24 cellular contexts compared by ENCODE assay signal in the genomic region with DNA sequence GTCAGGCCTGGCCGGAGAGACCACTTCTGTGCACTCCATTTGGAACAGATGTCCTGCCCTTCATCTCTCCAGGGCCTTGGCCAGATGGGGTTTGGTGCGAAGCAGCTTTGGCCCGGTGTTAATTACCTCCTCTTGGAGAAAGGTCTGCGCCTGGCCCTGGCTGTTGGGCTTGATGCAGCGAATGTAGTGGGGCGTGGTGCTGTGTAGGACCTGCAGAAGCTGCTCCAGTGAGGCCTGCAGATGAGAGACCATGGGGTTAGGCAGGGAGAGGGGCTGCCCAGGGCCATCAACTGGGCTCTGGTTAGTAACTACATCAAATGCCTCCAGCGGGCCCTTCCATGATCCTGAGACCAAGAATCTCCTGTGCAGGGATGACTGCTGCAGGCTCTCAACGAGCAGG.
"Had no signal": no experiment of that assay in that cellular context is flagged by ENCODE, and none has a peak within 500 bp of the region (broad histone marks: within the 10 kb centered on the region; RNA-seq: fewer than 3 reads in every experiment).

No MANE protein-coding gene starts in this region.

- H3K4me3 ChIP-seq: esophagus muscularis mucosa, heart right ventricle, left ventricle myocardium inferior, lung, mucosa of descending colon, spleen, testis, transverse colon had no signal

- H3K9me3 ChIP-seq: esophagus muscularis mucosa, heart right ventricle, left ventricle myocardium inferior, mucosa of descending colon, spleen, testis, transverse colon had no signal

- ATAC-seq: activated CD8-positive, alpha-beta T cell treated with anti-CD3 and anti-CD28 coated beads for 36 hours; activated naive CD8-positive, alpha-beta T cell treated with anti-CD3 and anti-CD28 coated beads, Interleukin-2, amount 50 U/mL, for 24 hours; foreskin keratinocyte; heart right ventricle; mucosa of descending colon; natural killer cell treated with Interleukin-12 subunit alpha and Interleukin-12 subunit beta and Interleukin-15 and Interleukin-18, amount 100 ng/mL, for 72 hours; right cardiac atrium; stimulated activated naive CD8-positive, alpha-beta T cell treated with anti-CD3 and anti-CD28 coated beads, Interleukin-15, Interleukin-2, amounts not matched to agents 100 U/mL and 50 U/mL, for 24 hours had no signal

- DNase-seq: activated CD4-positive, alpha-beta T cell treated with anti-CD3 and anti-CD28 coated beads, Interleukin-2, amount 50 U/mL, for 1 hour; activated CD8-positive, alpha-beta T cell treated with anti-CD3 and anti-CD28 coated beads for 36 hours; activated naive CD8-positive, alpha-beta T cell treated with anti-CD3 and anti-CD28 coated beads, Interleukin-2, amount 50 U/mL, for 24 hours; activated T-cell treated with anti-CD3 and anti-CD28 coated beads for 4 hours; amygdala; caudate nucleus; foreskin keratinocyte; heart right ventricle; left ventricle myocardium inferior; mesendoderm; mucosa of descending colon; posterior cingulate gyrus; right cardiac atrium; spleen; stimulated activated naive CD8-positive, alpha-beta T cell treated with anti-CD3 and anti-CD28 coated beads, Interleukin-15, Interleukin-2, amounts not matched to agents 100 U/mL and 50 U/mL, for 24 hours; testis; transverse colon had no signal

- H3K9me3 Mint-ChIP-seq: activated CD8-positive, alpha-beta T cell treated with anti-CD3 and anti-CD28 coated beads for 36 hours; activated naive CD4-positive, alpha-beta T cell treated with anti-CD3 and anti-CD28 coated beads, Interleukin-2, amount 50 U/mL, for 24 hours; activated naive CD8-positive, alpha-beta T cell treated with anti-CD3 and anti-CD28 coated beads, Interleukin-2, amount 50 U/mL, for 24 hours; activated T-helper 1 cell treated with anti-CD3 and anti-CD28 coated beads, Interleukin-12 subunit alpha, Interleukin-12 subunit beta, Interleukin-2, Interleukin-4 antibody, amounts not matched to agents 30 ng/mL and 10 ng/mL and 1 ng/mL, durations not matched to agents 14 hours and 24 hours and 36 hours; dendritic cell treated with granulocyte-macrophage colony-stimulating factor and Interleukin-4, amounts not matched to agents 40 ng/mL and 50 ng/mL, for 4 days; natural killer cell treated with Interleukin-12 subunit alpha and Interleukin-12 subunit beta and Interleukin-15 and Interleukin-18, amount 100 ng/mL, for 72 hours had no signal

- H3K27ac ChIP-seq: esophagus muscularis mucosa, foreskin keratinocyte, heart right ventricle, left ventricle myocardium inferior, spleen, testis, transverse colon, VCaP had no signal

- H3K27ac Mint-ChIP-seq: activated CD8-positive, alpha-beta T cell treated with anti-CD3 and anti-CD28 coated beads for 36 hours; activated naive CD8-positive, alpha-beta T cell treated with anti-CD3 and anti-CD28 coated beads, Interleukin-2, amount 50 U/mL, for 24 hours; dendritic cell treated with granulocyte-macrophage colony-stimulating factor and Interleukin-4, amounts not matched to agents 40 ng/mL and 50 ng/mL, for 4 days; natural killer cell treated with Interleukin-12 subunit alpha and Interleukin-12 subunit beta and Interleukin-15 and Interleukin-18, amount 100 ng/mL, for 72 hours had no signal

- H3K27me3 Mint-ChIP-seq: activated CD8-positive, alpha-beta T cell treated with anti-CD3 and anti-CD28 coated beads for 36 hours; activated naive CD4-positive, alpha-beta T cell treated with anti-CD3 and anti-CD28 coated beads, Interleukin-2, amount 50 U/mL, for 24 hours; activated naive CD8-positive, alpha-beta T cell treated with anti-CD3 and anti-CD28 coated beads, Interleukin-2, amount 50 U/mL, for 24 hours; dendritic cell treated with granulocyte-macrophage colony-stimulating factor and Interleukin-4, amounts not matched to agents 40 ng/mL and 50 ng/mL, for 4 days; natural killer cell treated with Interleukin-12 subunit alpha and Interleukin-12 subunit beta and Interleukin-15 and Interleukin-18, amount 100 ng/mL, for 72 hours had no signal

- H3K4me1 ChIP-seq: esophagus muscularis mucosa, foreskin keratinocyte, spleen, testis, transverse colon had no signal

- H3K27me3 ChIP-seq: esophagus muscularis mucosa, foreskin keratinocyte, heart right ventricle, spleen, testis, transverse colon had no signal

- H3K4me3 Mint-ChIP-seq: activated CD8-positive, alpha-beta T cell treated with anti-CD3 and anti-CD28 coated beads for 36 hours; activated naive CD4-positive, alpha-beta T cell treated with anti-CD3 and anti-CD28 coated beads, Interleukin-2, amount 50 U/mL, for 24 hours; activated naive CD8-positive, alpha-beta T cell treated with anti-CD3 and anti-CD28 coated beads, Interleukin-2, amount 50 U/mL, for 24 hours; activated T-helper 1 cell treated with anti-CD3 and anti-CD28 coated beads, Interleukin-12 subunit alpha, Interleukin-12 subunit beta, Interleukin-2, Interleukin-4 antibody, amounts not matched to agents 30 ng/mL and 10 ng/mL and 1 ng/mL, durations not matched to agents 14 hours and 24 hours and 36 hours; dendritic cell treated with granulocyte-macrophage colony-stimulating factor and Interleukin-4, amounts not matched to agents 40 ng/mL and 50 ng/mL, for 4 days; natural killer cell treated with Interleukin-12 subunit alpha and Interleukin-12 subunit beta and Interleukin-15 and Interleukin-18, amount 100 ng/mL, for 72 hours had no signal

- H3K4me1 Mint-ChIP-seq: activated naive CD8-positive, alpha-beta T cell treated with anti-CD3 and anti-CD28 coated beads, Interleukin-2, amount 50 U/mL, for 24 hours had no signal
